Comparison of ENCODE assay signal across 8 cellular contexts in the genomic region with DNA sequence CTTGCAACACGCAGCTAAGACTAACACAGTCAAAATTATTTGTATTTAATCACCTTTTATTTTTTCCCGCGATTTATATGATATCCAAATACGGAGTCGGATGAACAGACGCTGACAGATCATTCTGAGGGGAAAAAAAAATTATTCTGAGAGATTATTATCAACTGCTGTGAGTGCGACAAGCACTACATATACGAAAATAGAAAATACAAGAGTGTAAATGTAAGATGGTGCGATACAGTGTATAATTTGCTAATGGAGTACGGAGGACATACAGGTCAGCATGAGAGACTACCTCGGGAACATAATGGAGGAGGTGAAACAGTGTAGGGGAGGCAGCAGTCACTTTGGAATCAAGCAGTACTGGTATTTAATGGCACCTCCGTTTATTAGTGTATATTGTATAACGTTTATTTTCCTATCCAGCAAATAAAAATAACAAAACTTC. TPM values are rescaled to one million over a fixed set of nuclear protein-coding genes. Genes with fewer than 3 reads are reported as not detected.
A peak's percentile ranks its signal among the peaks of the same experiment; 100 is the strongest.
DNase-seq lines count a peak whose midpoint lies in the region; ATAC-seq and TF ChIP-seq lines count a peak whose summit lies in the region.

No MANE protein-coding gene starts in this region.

- TSS peak; percentile 96 for BruUV-seq in A673 (replicated peaks; lab: Mats Ljungman, UMichigan)

- 1% methylated on average over 13 of the region's 13 CpGs for WGBS in GM23248 (ENCODE audit: low coverage in 1 of 2, low lambda C conversion rate in 2 of 2, missing lambda C conversion rate in 2 of 2), 2 experiments
- WGBS in suprapubic skin = 3% methylated on average over 13 of the region's 13 CpGs

- H3K9me3 ChIP-seq in A673 (ENCODE audit: low read depth, low read length, poor library complexity, severe bottlenecking) (no peaks in the 10 kb centered on the region), GM23248 (ENCODE audit: low read depth) (no peaks in the 10 kb centered on the region), suprapubic skin (no peaks in the 10 kb centered on the region)

- H3F3A ChIP-seq in GM23248 (ENCODE audit: insufficient read depth) = peaks cover 30% of the 10 kb centered on the region

- H3K36me3 ChIP-seq in A673 (ENCODE audit: insufficient read depth, low read length, poor library complexity, severe bottlenecking) = no peaks in the 10 kb centered on the region
- no peaks in the 10 kb centered on the region for H3K36me3 ChIP-seq in GM23248 (ENCODE audit: low read depth)
- H3K36me3 ChIP-seq in suprapubic skin = no peaks in the 10 kb centered on the region

- H3K79me2 ChIP-seq in GM23248 (ENCODE audit: insufficient read depth) = peaks cover 20% of the 10 kb centered on the region

- ATAC-seq in GM21367 (IDR thresholded peaks at IDR 0.05; ENCODE audit: unreplicated experiment) = no peak
- ATAC-seq in activated CD4-positive, CD25-positive, alpha-beta regulatory T cell treated with anti-CD3 and anti-CD28 coated beads, Interleukin-2, amount 50 U/mL, for 24 hours = no peak

- TF ChIP-seq EP300 in suprapubic skin (IDR thresholded peaks at IDR 0.05) = no peak

- CTCF ChIA-PET in A673 (lab: Charles Lee) = interaction anchor here (0.7 kb wide), 1 partner anchor 269 kb away, joined by 3 read pairs; no protein-coding TSS in a partner anchor

- H3K27me3 ChIP-seq in A673 (replicated peaks; ENCODE audit: insufficient read depth, low read depth, low read length, poor library complexity) = no peaks in the 10 kb centered on the region
- H3K27me3 ChIP-seq in GM23248 (replicated peaks; ENCODE audit: insufficient read depth) = no peaks in the 10 kb centered on the region
- no peaks in the 10 kb centered on the region for H3K27me3 ChIP-seq in suprapubic skin

- peaks cover 40% of the 10 kb centered on the region for H3K4me1 Mint-ChIP-seq in activated naive CD8-positive, alpha-beta T cell (ENCODE audit: low read depth)
- peaks cover 40 to 52% of the 10 kb centered on the region in 2 donors for H3K4me1 Mint-ChIP-seq in immature natural killer cell

- intact Hi-C loops in A673 (cut with micrococcal nuclease; ENCODE audit: unreplicated experiment) = loop anchor here (2.0 kb wide), 1 partner anchor 113 kb away; the partner anchor contains the start of gene THAP9

- H3K27ac ChIP-seq in A673 (ENCODE audit: low read depth, low read length, poor library complexity, severe bottlenecking) (peak overlapping the region; percentile 66), GM23248 (peak overlapping the region; percentile 83), suprapubic skin (peak overlapping the region; percentile 94)

- H3K4me1 ChIP-seq in A673 (ENCODE audit: insufficient read depth, low read length, poor library complexity, severe bottlenecking) = no peaks in the 10 kb centered on the region
- H3K4me1 ChIP-seq in GM23248 (ENCODE audit: insufficient read depth) = peaks cover 23% of the 10 kb centered on the region
- peaks cover 34% of the 10 kb centered on the region for H3K4me1 ChIP-seq in suprapubic skin

- TF ChIP-seq CTCF in A673 (conservative IDR thresholded peaks at IDR 0.05; ENCODE audit: low read depth, low read length) (no peak), suprapubic skin (IDR thresholded peaks at IDR 0.05) (no peak)

- DNase-seq in A673 (ENCODE audit: low spot score) (no peak), GM23248 (no peak), immature natural killer cell (no peak), suprapubic skin (ENCODE audit: low spot score in 2 of 2) (no peak), CD1c-positive myeloid dendritic cell (ENCODE audit: extremely low spot score) (no peak)

- peak overlapping the region; percentile 96 for H3K4me3 Mint-ChIP-seq in activated naive CD8-positive, alpha-beta T cell
- peak overlapping the region; percentile 92 to 99 (median 96) for H3K4me3 Mint-ChIP-seq in immature natural killer cell

- no peaks in the 10 kb centered on the region for H3K27me3 Mint-ChIP-seq in activated naive CD8-positive, alpha-beta T cell
- H3K27me3 Mint-ChIP-seq in immature natural killer cell (ENCODE audit: low read depth in 3 of 3) = peaks cover 6 to 10% (median 7%) of the 10 kb centered on the region in 3 donors

- peak overlapping the region; percentile 97 for H3K9ac ChIP-seq in GM23248

- no peak for TF ChIP-seq POLR2A in suprapubic skin (IDR thresholded peaks at IDR 0.05)

- H3K9me3 Mint-ChIP-seq in activated naive CD8-positive, alpha-beta T cell (ENCODE audit: low read depth) = no peaks in the 10 kb centered on the region
- H3K9me3 Mint-ChIP-seq in immature natural killer cell = no peaks in the 10 kb centered on the region

- POLR2A ChIA-PET in A673 (lab: Charles Lee; ENCODE audit: low non-redundant PET) = interaction anchor here (0.5 kb wide), 1 partner anchor 95 kb away, joined by 3 read pairs; no protein-coding TSS in a partner anchor

- H3K9me2 ChIP-seq in GM23248 (ENCODE audit: insufficient read depth) = no peaks in the 10 kb centered on the region

- H3K4me3 ChIP-seq in A673 (ENCODE audit: low read depth, low read length, poor library complexity, severe bottlenecking) = peak overlapping the region; percentile 71
- peak overlapping the region; percentile 88 for H3K4me3 ChIP-seq in GM23248
- H3K4me3 ChIP-seq in suprapubic skin = peak overlapping the region; percentile 90

- in situ Hi-C loops in GM23248 (cut with MboI) = no loop called here

- no peaks in the 10 kb centered on the region for H4K20me1 ChIP-seq in GM23248 (ENCODE audit: insufficient read depth)

- peak overlapping the region; percentile 96 for H3K27ac Mint-ChIP-seq in activated naive CD8-positive, alpha-beta T cell
- H3K27ac Mint-ChIP-seq in immature natural killer cell = peak overlapping the region; percentile 90 to 97 (median 93)

- no peaks in the 10 kb centered on the region for H3K36me3 Mint-ChIP-seq in activated naive CD8-positive, alpha-beta T cell
- H3K36me3 Mint-ChIP-seq in immature natural killer cell = no peaks in the 10 kb centered on the region

- H2AFZ ChIP-seq in GM23248 = peak overlapping the region; percentile 98

- peak overlapping the region; percentile 96 for H3K4me2 ChIP-seq in GM23248 (ENCODE audit: unreplicated experiment)

RNA-seq across cellular contexts. Expression of gene LIN54, which starts 2.8 kb away (rescaled TPM):
- total RNA-seq in A673 (2021) = 14.8 and 16.0 TPM in 2 replicates
- total RNA-seq in GM23248 (2014; rRNA removed; shearing (Covaris generic)) = 10.4 and 13.3 TPM in 2 replicates
- polyA plus RNA-seq in GM23248 (2016; fragmentation: Nextera tagmentation; extraction: Ambion mirVana) = 6.4 and 6.8 TPM in 2 replicates
- polyA plus RNA-seq in immature natural killer cell = 10 to 100 TPM in 1 of 3 donors, 1 to 10 TPM in 2; 5.5 to 13.1 (median 6.9) TPM
- total RNA-seq in suprapubic skin = 10 to 100 TPM in 3 of 4 donors, 1 to 10 TPM in 1; 8.6 to 17.4 (median 15.3) TPM

RNA-seq across cellular contexts. Expression of gene COPS4, which starts 21.5 kb away (rescaled TPM):
- 25.5 and 27.2 TPM in 2 replicates for total RNA-seq in A673 (2021)
- 69.2 and 83.7 TPM in 2 replicates for total RNA-seq in GM23248 (2014; rRNA removed; shearing (Covaris generic))
- 67.0 and 74.0 TPM in 2 replicates for polyA plus RNA-seq in GM23248 (2016; fragmentation: Nextera tagmentation; extraction: Ambion mirVana)
- polyA plus RNA-seq in immature natural killer cell = 10 to 100 TPM; 61.0 to 90.6 (median 71.1) TPM
- total RNA-seq in suprapubic skin = 10 to 100 TPM; 36.3 to 59.5 (median 39.3) TPM
